In genomic region chr14:91129261-91129660, GRCh38 we compare ENCODE assay signal across 1 cellular context.
TF ChIP-seq lines count a peak whose summit lies in the region.

No MANE protein-coding gene starts in this region.

TF ChIP-seq in IMR-90, 13 proteins besides CTCF, POLR2A, EP300 and RAD21 (continued from another document):
- no peak for TF ChIP-seq FOS (IDR thresholded peaks at IDR 0.05; ENCODE audit: low read depth, low read length)
